ENCODE assay signal across 8 cellular contexts in the genomic region with DNA sequence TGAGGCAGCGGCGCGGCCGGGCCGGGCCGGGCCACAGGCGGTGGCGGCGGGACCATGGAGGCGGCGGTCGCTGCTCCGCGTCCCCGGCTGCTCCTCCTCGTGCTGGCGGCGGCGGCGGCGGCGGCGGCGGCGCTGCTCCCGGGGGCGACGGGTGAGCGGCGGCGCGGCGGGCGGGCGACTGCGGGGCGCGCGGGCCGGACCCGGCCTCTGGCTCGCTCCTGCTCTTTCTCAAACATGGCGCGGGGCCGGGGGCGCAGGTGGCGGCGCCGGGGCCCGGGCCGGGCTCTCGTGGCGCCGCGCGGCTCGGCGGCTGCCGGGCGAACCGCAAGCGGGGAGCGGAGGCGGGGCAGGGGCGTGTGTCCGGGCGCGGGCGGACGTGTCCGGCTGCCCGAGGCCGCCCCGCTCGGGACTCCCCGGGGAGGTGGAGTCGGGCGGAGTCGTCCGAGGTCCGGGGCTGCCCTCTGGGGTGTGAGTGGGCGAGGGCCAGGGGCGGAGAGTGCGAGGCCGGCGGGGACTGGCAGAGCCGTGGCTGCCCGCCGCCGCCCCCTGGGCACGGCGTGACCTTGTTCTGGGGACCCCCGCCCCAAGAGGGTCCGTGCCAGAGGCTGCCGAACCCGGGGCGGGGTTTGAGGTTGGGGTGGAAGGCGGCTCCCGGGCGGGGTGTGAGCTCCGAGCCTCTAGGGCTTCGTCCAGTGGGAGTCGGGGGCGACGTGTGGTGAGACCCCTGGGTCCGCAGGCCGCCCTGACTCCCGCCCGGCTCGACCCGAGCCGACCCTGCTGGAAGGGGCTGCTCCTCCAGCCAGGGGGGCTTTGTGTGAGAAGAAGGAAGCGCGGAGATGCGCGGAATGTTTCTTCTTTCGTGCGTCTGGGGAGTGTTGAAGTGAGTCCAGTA. TPM values are rescaled to one million over a fixed set of nuclear protein-coding genes. Genes with fewer than 3 reads are reported as not detected.
A peak's percentile ranks its signal among the peaks of the same experiment; 100 is the strongest.
DNase-seq lines count a peak whose midpoint lies in the region; ATAC-seq and TF ChIP-seq lines count a peak whose summit lies in the region.

No MANE protein-coding gene starts in this region.

- H3F3A ChIP-seq in neural cell (ENCODE audit: insufficient read depth, low read length, poor library complexity, severe bottlenecking): no peaks in the 10 kb centered on the region

- peak; percentile 30 for TF ChIP-seq RAD21 in neural cell (conservative IDR thresholded peaks at IDR 0.05)

- no peak for TF ChIP-seq CTCF in AG09309 (IDR thresholded peaks at IDR 0.05; ENCODE audit: control insufficient read depth, insufficient read depth, low read depth, low read length, missing control alignments)
- no peak for TF ChIP-seq CTCF in OCI-LY3 (IDR thresholded peaks at IDR 0.05; ENCODE audit: low read depth, low read length)
- no peak for TF ChIP-seq CTCF in fibroblast of villous mesenchyme (IDR thresholded peaks at IDR 0.05; ENCODE audit: insufficient read depth, low read depth, low read length)
- TF ChIP-seq CTCF in neural cell (IDR thresholded peaks at IDR 0.05; ENCODE audit: poor library complexity, severe bottlenecking): no peak
- no peak for TF ChIP-seq CTCF in vagina (IDR thresholded peaks at IDR 0.05)

- peak in 1 of 2 donors; percentile 93 for TF ChIP-seq POLR2A in vagina (IDR thresholded peaks at IDR 0.05)

- H3K36me3 ChIP-seq in OCI-LY3 (replicated peaks; ENCODE audit: low read depth, low read length) (no peaks in the 10 kb centered on the region), neural cell (ENCODE audit: insufficient read depth, low read length) (no peaks in the 10 kb centered on the region), vagina (no peaks in the 10 kb centered on the region)

- peak; percentile 28 for ATAC-seq in GM18858 (IDR thresholded peaks at IDR 0.05; ENCODE audit: unreplicated experiment)
- ATAC-seq in HG02981 (IDR thresholded peaks at IDR 0.05; ENCODE audit: unreplicated experiment): peak; percentile 49

- H3K9me3 ChIP-seq in OCI-LY3 (ENCODE audit: insufficient read depth, low read length) (no peaks in the 10 kb centered on the region), neural cell (ENCODE audit: low read length) (no peaks in the 10 kb centered on the region), vagina (no peaks in the 10 kb centered on the region)

- peaks cover 20% of the 10 kb centered on the region for H3K4me1 ChIP-seq in OCI-LY3 (ENCODE audit: low read length)
- peaks cover 59% of the 10 kb centered on the region for H3K4me1 ChIP-seq in vagina

- H3K27me3 ChIP-seq in OCI-LY3 (ENCODE audit: low read depth, low read length) (no peaks in the 10 kb centered on the region), neural cell (ENCODE audit: insufficient read depth, low read depth, low read length) (no peaks in the 10 kb centered on the region), vagina (no peaks in the 10 kb centered on the region)

- H2AFZ ChIP-seq in OCI-LY3 (ENCODE audit: low read depth, low read length): no peak overlapping the region
- peak overlapping the region; percentile 37 for H2AFZ ChIP-seq in neural cell (ENCODE audit: low read depth, low read length)

- TF ChIP-seq EP300 in neural cell (conservative IDR thresholded peaks at IDR 0.05; ENCODE audit: poor library complexity, severe bottlenecking): no peak

- H3K9me2 ChIP-seq in neural cell (ENCODE audit: insufficient read depth, low read length): no peaks in the 10 kb centered on the region

- H3K4me2 ChIP-seq in OCI-LY3 (ENCODE audit: low read length): peak overlapping the region; percentile 70
- peak overlapping the region; percentile 85 for H3K4me2 ChIP-seq in neural cell (ENCODE audit: low read length)

- intact Hi-C loops in vagina (cut with DNase I): no loop called here

- H3K9ac ChIP-seq in OCI-LY3 (ENCODE audit: low read length): peak overlapping the region; percentile 71
- H3K9ac ChIP-seq in neural cell (ENCODE audit: low read length): peak overlapping the region; percentile 84

- DNase-seq in AG09309 (ENCODE audit: low read depth): peak; percentile 38
- peak; percentile 15 for DNase-seq in activated effector memory CD4-positive, alpha-beta T cell treated with Interleukin-2 at 50 U/mL for 16 hours
- DNase-seq in fibroblast of villous mesenchyme (ENCODE audit: low read depth): peak; percentile 79
- no peak for DNase-seq in vagina (ENCODE audit: extremely low spot score in 2 of 2)

- H4K20me1 ChIP-seq in OCI-LY3 (ENCODE audit: insufficient read depth, low read length) (peaks cover 23% of the 10 kb centered on the region), neural cell (ENCODE audit: insufficient read depth) (no peaks in the 10 kb centered on the region)

- peak overlapping the region; percentile 98 for H3K4me3 ChIP-seq in AG09309 (ENCODE audit: control insufficient read depth, low read depth, low read length)
- H3K4me3 ChIP-seq in OCI-LY3 (ENCODE audit: low read length): peak overlapping the region; percentile 85
- peak overlapping the region; percentile 73 for H3K4me3 ChIP-seq in fibroblast of villous mesenchyme (ENCODE audit: low read depth, low read length)
- H3K4me3 ChIP-seq in neural cell (ENCODE audit: low read length): peak overlapping the region; percentile 90
- H3K4me3 ChIP-seq in vagina: peak overlapping the region; percentile 84 to 92

- H3K79me2 ChIP-seq in OCI-LY3 (ENCODE audit: low read length): peaks cover 53% of the 10 kb centered on the region
- H3K79me2 ChIP-seq in neural cell (replicated peaks; ENCODE audit: insufficient read depth, low read length): peaks cover 50% of the 10 kb centered on the region

- H3K27ac ChIP-seq in OCI-LY3 (ENCODE audit: low read length): no peak overlapping the region
- H3K27ac ChIP-seq in neural cell (ENCODE audit: low read length): peak overlapping the region; percentile 64
- peak overlapping the region; percentile 87 for H3K27ac ChIP-seq in vagina

TF ChIP-seq in neural cell, 6 proteins besides CTCF, POLR2A, EP300 and RAD21:
- peak; percentile 27 for TF ChIP-seq SMC3 (conservative IDR thresholded peaks at IDR 0.05; ENCODE audit: poor library complexity)
- TF ChIP-seq, protein P1, sequence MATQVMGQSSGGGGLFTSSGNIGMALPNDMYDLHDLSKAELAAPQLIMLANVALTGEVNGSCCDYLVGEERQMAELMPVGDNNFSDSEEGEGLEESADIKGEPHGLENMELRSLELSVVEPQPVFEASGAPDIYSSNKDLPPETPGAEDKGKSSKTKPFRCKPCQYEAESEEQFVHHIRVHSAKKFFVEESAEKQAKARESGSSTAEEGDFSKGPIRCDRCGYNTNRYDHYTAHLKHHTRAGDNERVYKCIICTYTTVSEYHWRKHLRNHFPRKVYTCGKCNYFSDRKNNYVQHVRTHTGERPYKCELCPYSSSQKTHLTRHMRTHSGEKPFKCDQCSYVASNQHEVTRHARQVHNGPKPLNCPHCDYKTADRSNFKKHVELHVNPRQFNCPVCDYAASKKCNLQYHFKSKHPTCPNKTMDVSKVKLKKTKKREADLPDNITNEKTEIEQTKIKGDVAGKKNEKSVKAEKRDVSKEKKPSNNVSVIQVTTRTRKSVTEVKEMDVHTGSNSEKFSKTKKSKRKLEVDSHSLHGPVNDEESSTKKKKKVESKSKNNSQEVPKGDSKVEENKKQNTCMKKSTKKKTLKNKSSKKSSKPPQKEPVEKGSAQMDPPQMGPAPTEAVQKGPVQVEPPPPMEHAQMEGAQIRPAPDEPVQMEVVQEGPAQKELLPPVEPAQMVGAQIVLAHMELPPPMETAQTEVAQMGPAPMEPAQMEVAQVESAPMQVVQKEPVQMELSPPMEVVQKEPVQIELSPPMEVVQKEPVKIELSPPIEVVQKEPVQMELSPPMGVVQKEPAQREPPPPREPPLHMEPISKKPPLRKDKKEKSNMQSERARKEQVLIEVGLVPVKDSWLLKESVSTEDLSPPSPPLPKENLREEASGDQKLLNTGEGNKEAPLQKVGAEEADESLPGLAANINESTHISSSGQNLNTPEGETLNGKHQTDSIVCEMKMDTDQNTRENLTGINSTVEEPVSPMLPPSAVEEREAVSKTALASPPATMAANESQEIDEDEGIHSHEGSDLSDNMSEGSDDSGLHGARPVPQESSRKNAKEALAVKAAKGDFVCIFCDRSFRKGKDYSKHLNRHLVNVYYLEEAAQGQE (IDR thresholded peaks at IDR 0.05; ENCODE audit: borderline replicate concordance): no peak
- no peak for TF ChIP-seq MXI1 (conservative IDR thresholded peaks at IDR 0.05; ENCODE audit: poor library complexity, severe bottlenecking)
- peak; percentile 48 for TF ChIP-seq TAF1 (IDR thresholded peaks at IDR 0.05; ENCODE audit: low read depth)

RNA-seq across cellular contexts. Expression of gene TGFBR1, which starts 0.5 kb away (rescaled TPM):
- total RNA-seq in fibroblast of villous mesenchyme: 51.0 and 68.0 TPM in 2 replicates
- 70.6 and 78.0 TPM in 2 replicates for polyA plus RNA-seq in neural cell
- polyA minus RNA-seq in neural cell: 160 and 168 TPM in 2 replicates
- total RNA-seq in vagina: 23.8 TPM

Comparison
In these comparisons a context has a peak if more than half of its experiments do, and no peak if none do; other contexts are left out.
1. DNase-seq: peak in AG09309 (single experiment), activated effector memory CD4-positive, alpha-beta T cell treated with Interleukin-2 at 50 U/mL for 16 hours (single experiment) and fibroblast of villous mesenchyme (single experiment); none in vagina (0 of 2).
2. Peak in every context shown above with its lines, with median percentiles within 50 percentile points of each other: H3K4me3 ChIP-seq.